Comparison of ENCODE assay signal across 8 cellular contexts in genomic region chr7:75878312-75878768, GRCh38. TPM values are rescaled to one million over a fixed set of nuclear protein-coding genes. Genes with fewer than 3 reads are reported as not detected.
DNase-seq lines count a peak whose midpoint lies in the region; ATAC-seq and TF ChIP-seq lines count a peak whose summit lies in the region.

No MANE protein-coding gene starts in this region.

- DNase-seq in RWPE2 (ENCODE audit: low spot score) (no peak), fibroblast of mammary gland (ENCODE audit: low read depth) (no peak), sigmoid colon (no peak), middle frontal gyrus (ENCODE audit: extremely low spot score, low spot score) (no peak), MV-4-11 (lab: John Stamatoyannopoulos, UW) (no peak)
- no peak for DNase-seq in stimulated activated CD4-positive, alpha-beta T cell treated with anti-CD3 and anti-CD28 coated beads, Interleukin-15, amount 100 ng/mL, for 24 hours

- H3K9me3 ChIP-seq in RWPE2 (ENCODE audit: severe bottlenecking), result no peaks in the 10 kb centered on the region
- H3K9me3 ChIP-seq in sigmoid colon, result no peaks in the 10 kb centered on the region

- no peak for TF ChIP-seq EP300 in sigmoid colon (IDR thresholded peaks at IDR 0.05)

- H3K27ac ChIP-seq in RWPE2 (ENCODE audit: poor library complexity, severe bottlenecking) (peak overlapping the region; percentile 44), sigmoid colon (peak overlapping the region; percentile 70 to 85 (median 83))

- WGBS in sigmoid colon, 2 donors, result 21 to 23% methylated on average over 10 of the region's 10 CpGs

- H3K36me3 ChIP-seq in RWPE2 (ENCODE audit: low read depth) (peaks cover 27% of the 10 kb centered on the region), sigmoid colon (peaks cover 8 to 26% (median 19%) of the 10 kb centered on the region in 4 donors)

- intact Hi-C loops in sigmoid colon (cut with DNase I), result loop anchor here (2.0 kb wide), 2 partner anchors 36 to 90 kb away; partner anchors contain the start of gene POR

- peak; percentile 37 for ATAC-seq in GM18502 (IDR thresholded peaks at IDR 0.05; ENCODE audit: poor library complexity, unreplicated experiment)
- peak; percentile 33 for ATAC-seq in HG02588 (IDR thresholded peaks at IDR 0.05; ENCODE audit: unreplicated experiment)
- ATAC-seq in RWPE2 (ENCODE audit: low read depth), result peak; percentile 22; the same call in 2 of the 3 replicates

- H3K4me3 ChIP-seq in RWPE2 (ENCODE audit: severe bottlenecking) (peak overlapping the region; percentile 63), fibroblast of mammary gland (ENCODE audit: control insufficient read depth, low read depth, low read length) (peak overlapping the region; percentile 44), sigmoid colon (peak overlapping the region; percentile 21 to 85 (median 76))

- TF ChIP-seq POLR2A in sigmoid colon (IDR thresholded peaks at IDR 0.05), result no peak

- TF ChIP-seq CTCF in RWPE2 (IDR thresholded peaks at IDR 0.05; ENCODE audit: poor library complexity, severe bottlenecking) (no peak), fibroblast of mammary gland (conservative IDR thresholded peaks at IDR 0.05; ENCODE audit: control insufficient read depth, insufficient read depth, low read depth, low read length) (no peak), sigmoid colon (IDR thresholded peaks at IDR 0.05) (no peak)

- H3K4me1 ChIP-seq in RWPE2 (ENCODE audit: insufficient read depth, poor library complexity, severe bottlenecking) (peaks cover 4% of the 10 kb centered on the region), sigmoid colon (peaks cover 0 to 23% (median 16%) of the 10 kb centered on the region in 4 donors)

- no peaks in the 10 kb centered on the region for H3K27me3 ChIP-seq in RWPE2 (ENCODE audit: insufficient read depth, poor library complexity, severe bottlenecking)
- no peaks in the 10 kb centered on the region for H3K27me3 ChIP-seq in sigmoid colon

RNA-seq across cellular contexts. Expression of gene RHBDD2, which starts 0.5 kb away (rescaled TPM):
- total RNA-seq in sigmoid colon, result 10 to 100 TPM; 14.3 to 31.9 (median 27.0) TPM
- polyA plus RNA-seq in sigmoid colon, result 10 to 100 TPM; 23.8 to 45.0 (median 28.2) TPM

RNA-seq across cellular contexts. Expression of gene POR, which starts 36.6 kb away (rescaled TPM):
- 10 to 100 TPM; 33.2 to 47.4 (median 39.2) TPM for total RNA-seq in sigmoid colon
- 10 to 100 TPM; 20.4 to 98.9 (median 49.9) TPM for polyA plus RNA-seq in sigmoid colon
